Comparison of ENCODE assay signal across 1 cellular context in the genomic region with DNA sequence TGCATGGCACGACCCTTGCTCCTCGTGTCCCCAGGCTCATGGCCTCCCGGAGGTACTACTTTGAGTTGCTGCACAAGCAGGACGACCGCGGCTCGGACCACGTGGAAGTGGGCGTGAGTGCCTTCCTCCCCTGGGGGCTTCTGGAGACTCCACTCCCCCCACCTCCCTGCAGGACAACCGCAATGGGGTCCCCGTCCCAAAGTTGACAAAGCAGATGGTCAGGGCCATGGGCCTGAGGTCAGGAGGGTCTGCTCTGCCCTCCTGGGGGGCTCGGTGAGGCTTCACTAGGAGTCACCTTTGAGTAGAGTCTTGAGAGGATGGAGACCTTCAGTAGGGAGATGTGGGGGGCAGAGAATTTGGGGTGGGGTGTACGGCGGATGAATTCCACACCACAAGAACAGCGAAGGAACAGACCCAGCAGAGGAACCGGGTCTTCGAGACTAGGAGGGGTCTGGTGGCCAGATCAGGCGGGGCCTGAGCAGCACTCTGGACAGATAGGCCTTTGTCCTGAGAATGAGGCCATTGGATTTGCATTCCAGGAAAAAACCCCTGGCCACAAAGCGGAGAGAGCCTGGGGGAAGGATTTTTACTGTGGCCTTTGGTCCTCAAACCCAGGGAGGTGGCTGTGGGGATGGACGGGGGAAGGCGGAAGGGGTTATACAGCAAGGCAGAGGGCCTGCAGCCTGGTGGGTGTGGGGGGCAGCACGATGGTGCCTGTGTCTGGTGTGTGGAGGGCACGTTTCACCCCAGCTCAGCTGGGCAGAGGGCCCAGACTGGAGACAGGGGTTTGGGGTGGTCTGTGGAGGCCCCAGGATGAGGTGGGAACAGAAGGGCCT.
A peak's percentile ranks its signal among the peaks of the same experiment; 100 is the strongest.
TF ChIP-seq lines count a peak whose summit lies in the region.

No MANE protein-coding gene starts in this region.

TF ChIP-seq in HepG2, 621 proteins besides CTCF, POLR2A, EP300 and RAD21 (continued from another document and continues in another):
- TF ChIP-seq PATZ1 (CRISPR knock-in tag; IDR thresholded peaks at IDR 0.05) (peak; percentile 87), PTBP1 (IDR thresholded peaks at IDR 0.05; ENCODE audit: low read depth, low read length, poor library complexity, severe bottlenecking) (no peak), ISL2 (CRISPR knock-in tag; IDR thresholded peaks at IDR 0.05) (no peak), ZNF775 (CRISPR knock-in tag; IDR thresholded peaks at IDR 0.05; ENCODE audit: borderline replicate concordance) (no peak), ZSCAN30 (CRISPR knock-in tag; IDR thresholded peaks at IDR 0.05) (no peak), ZBTB38 (CRISPR knock-in tag; IDR thresholded peaks at IDR 0.05) (no peak; the same call in 1 of the 2 replicates), ZNF446 (CRISPR knock-in tag; IDR thresholded peaks at IDR 0.05) (no peak), NR1H2 (CRISPR knock-in tag; IDR thresholded peaks at IDR 0.05; ENCODE audit: borderline replicate concordance, low read depth) (no peak), KMT2A (CRISPR knock-in tag; IDR thresholded peaks at IDR 0.05) (no peak), RAD51 (IDR thresholded peaks at IDR 0.05; ENCODE audit: borderline replicate concordance) (no peak), ZNF44 (CRISPR knock-in tag; IDR thresholded peaks at IDR 0.05) (no peak), SMYD3 (CRISPR knock-in tag; IDR thresholded peaks at IDR 0.05) (no peak), ZNF230 (CRISPR knock-in tag; IDR thresholded peaks at IDR 0.05) (no peak), ZNF703 (CRISPR knock-in tag; IDR thresholded peaks at IDR 0.05; ENCODE audit: borderline replicate concordance) (no peak), ELF4 (CRISPR knock-in tag; IDR thresholded peaks at IDR 0.05; ENCODE audit: borderline replicate concordance) (no peak), KLF15 (CRISPR knock-in tag; IDR thresholded peaks at IDR 0.05; ENCODE audit: borderline replicate concordance) (no peak), ZNF512B (CRISPR knock-in tag; IDR thresholded peaks at IDR 0.05; ENCODE audit: borderline replicate concordance) (no peak), ZNF33A (CRISPR knock-in tag; IDR thresholded peaks at IDR 0.05; ENCODE audit: borderline replicate concordance) (no peak), ZMYM3 (CRISPR knock-in tag; IDR thresholded peaks at IDR 0.05) (no peak), SPEN (CRISPR knock-in tag; IDR thresholded peaks at IDR 0.05; ENCODE audit: low read depth) (peak; percentile 58; the same call in 1 of the 2 replicates), RBM39 (IDR thresholded peaks at IDR 0.05; ENCODE audit: low read depth, low read length, poor library complexity, severe bottlenecking) (peak; percentile 70), PAXIP1 (CRISPR knock-in tag; conservative IDR thresholded peaks at IDR 0.05) (peak; percentile 83), FOXA1 (IDR thresholded peaks at IDR 0.05) (no peak), FOXA1 (CRISPR knock-in tag; IDR thresholded peaks at IDR 0.05) (no peak), IKZF1 (IDR thresholded peaks at IDR 0.05) (no peak), TRIM24 (CRISPR knock-in tag; IDR thresholded peaks at IDR 0.05) (no peak), MIER2 (CRISPR knock-in tag; IDR thresholded peaks at IDR 0.05) (no peak), KDM5B (CRISPR knock-in tag; IDR thresholded peaks at IDR 0.05; ENCODE audit: borderline replicate concordance) (no peak; the same call in 1 of the 2 replicates), SATB2 (CRISPR knock-in tag; IDR thresholded peaks at IDR 0.05) (no peak), ZNF343 (CRISPR knock-in tag; IDR thresholded peaks at IDR 0.05) (no peak), RXRB (CRISPR knock-in tag; IDR thresholded peaks at IDR 0.05; ENCODE audit: borderline replicate concordance) (peak; percentile 71; the same call in 1 of the 2 replicates), SRF (IDR thresholded peaks at IDR 0.05; ENCODE audit: low read depth, low read length) (no peak), ZBTB3 (CRISPR knock-in tag; IDR thresholded peaks at IDR 0.05; ENCODE audit: borderline replicate concordance, low read depth) (no peak), ZNF292 (CRISPR knock-in tag; IDR thresholded peaks at IDR 0.05; ENCODE audit: borderline replicate concordance, low read depth) (no peak), NFIC (IDR thresholded peaks at IDR 0.05; ENCODE audit: low read length) (no peak), ETV5 (CRISPR knock-in tag; IDR thresholded peaks at IDR 0.05; ENCODE audit: borderline replicate concordance) (peak; percentile 29; the same call in 1 of the 2 replicates), SRSF9 (IDR thresholded peaks at IDR 0.05; ENCODE audit: borderline replicate concordance, insufficient read depth, low read depth, low read length, poor library complexity, severe bottlenecking) (no peak), ZNF614 (CRISPR knock-in tag; IDR thresholded peaks at IDR 0.05; ENCODE audit: borderline replicate concordance) (peak; percentile 58; the same call in 1 of the 2 replicates), KLF16 (CRISPR knock-in tag; IDR thresholded peaks at IDR 0.05) (no peak; a peak in 1 of 4 replicates), BCL6 (CRISPR knock-in tag; IDR thresholded peaks at IDR 0.05) (peak; percentile 97)
- TF ChIP-seq, protein P1, sequence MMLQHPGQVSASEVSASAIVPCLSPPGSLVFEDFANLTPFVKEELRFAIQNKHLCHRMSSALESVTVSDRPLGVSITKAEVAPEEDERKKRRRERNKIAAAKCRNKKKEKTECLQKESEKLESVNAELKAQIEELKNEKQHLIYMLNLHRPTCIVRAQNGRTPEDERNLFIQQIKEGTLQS (CRISPR knock-in tag; IDR thresholded peaks at IDR 0.05): no peak
- TF ChIP-seq, protein P2, sequence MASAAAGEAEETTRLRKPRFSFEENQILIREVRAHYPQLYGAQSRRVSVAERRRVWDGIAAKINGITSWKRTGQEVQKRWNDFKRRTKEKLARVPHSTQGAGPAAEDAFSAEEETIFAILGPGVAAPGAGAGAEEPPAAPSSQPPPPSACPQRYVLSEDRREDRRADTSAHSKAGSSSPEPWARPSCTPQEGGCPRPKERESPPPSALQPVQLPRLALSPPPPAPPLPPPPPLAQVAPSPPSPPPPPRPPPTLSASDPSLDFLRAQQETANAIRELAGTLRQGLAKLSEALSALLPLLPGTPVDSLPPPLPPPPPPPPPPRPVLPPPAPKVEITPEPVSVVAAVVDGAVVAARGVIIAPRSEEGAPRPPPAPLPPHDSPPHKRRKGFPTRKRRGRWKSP (CRISPR knock-in tag; IDR thresholded peaks at IDR 0.05): no peak
- TF ChIP-seq, protein P3, sequence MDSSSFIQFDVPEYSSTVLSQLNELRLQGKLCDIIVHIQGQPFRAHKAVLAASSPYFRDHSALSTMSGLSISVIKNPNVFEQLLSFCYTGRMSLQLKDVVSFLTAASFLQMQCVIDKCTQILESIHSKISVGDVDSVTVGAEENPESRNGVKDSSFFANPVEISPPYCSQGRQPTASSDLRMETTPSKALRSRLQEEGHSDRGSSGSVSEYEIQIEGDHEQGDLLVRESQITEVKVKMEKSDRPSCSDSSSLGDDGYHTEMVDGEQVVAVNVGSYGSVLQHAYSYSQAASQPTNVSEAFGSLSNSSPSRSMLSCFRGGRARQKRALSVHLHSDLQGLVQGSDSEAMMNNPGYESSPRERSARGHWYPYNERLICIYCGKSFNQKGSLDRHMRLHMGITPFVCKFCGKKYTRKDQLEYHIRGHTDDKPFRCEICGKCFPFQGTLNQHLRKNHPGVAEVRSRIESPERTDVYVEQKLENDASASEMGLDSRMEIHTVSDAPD (CRISPR knock-in tag; IDR thresholded peaks at IDR 0.05): no peak
- TF ChIP-seq, protein P4, sequence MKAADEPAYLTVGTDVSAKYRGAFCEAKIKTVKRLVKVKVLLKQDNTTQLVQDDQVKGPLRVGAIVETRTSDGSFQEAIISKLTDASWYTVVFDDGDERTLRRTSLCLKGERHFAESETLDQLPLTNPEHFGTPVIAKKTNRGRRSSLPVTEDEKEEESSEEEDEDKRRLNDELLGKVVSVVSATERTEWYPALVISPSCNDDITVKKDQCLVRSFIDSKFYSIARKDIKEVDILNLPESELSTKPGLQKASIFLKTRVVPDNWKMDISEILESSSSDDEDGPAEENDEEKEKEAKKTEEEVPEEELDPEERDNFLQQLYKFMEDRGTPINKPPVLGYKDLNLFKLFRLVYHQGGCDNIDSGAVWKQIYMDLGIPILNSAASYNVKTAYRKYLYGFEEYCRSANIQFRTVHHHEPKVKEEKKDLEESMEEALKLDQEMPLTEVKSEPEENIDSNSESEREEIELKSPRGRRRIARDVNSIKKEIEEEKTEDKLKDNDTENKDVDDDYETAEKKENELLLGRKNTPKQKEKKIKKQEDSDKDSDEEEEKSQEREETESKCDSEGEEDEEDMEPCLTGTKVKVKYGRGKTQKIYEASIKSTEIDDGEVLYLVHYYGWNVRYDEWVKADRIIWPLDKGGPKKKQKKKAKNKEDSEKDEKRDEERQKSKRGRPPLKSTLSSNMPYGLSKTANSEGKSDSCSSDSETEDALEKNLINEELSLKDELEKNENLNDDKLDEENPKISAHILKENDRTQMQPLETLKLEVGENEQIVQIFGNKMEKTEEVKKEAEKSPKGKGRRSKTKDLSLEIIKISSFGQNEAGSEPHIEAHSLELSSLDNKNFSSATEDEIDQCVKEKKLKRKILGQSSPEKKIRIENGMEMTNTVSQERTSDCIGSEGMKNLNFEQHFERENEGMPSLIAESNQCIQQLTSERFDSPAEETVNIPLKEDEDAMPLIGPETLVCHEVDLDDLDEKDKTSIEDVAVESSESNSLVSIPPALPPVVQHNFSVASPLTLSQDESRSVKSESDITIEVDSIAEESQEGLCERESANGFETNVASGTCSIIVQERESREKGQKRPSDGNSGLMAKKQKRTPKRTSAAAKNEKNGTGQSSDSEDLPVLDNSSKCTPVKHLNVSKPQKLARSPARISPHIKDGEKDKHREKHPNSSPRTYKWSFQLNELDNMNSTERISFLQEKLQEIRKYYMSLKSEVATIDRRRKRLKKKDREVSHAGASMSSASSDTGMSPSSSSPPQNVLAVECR (CRISPR knock-in tag; IDR thresholded peaks at IDR 0.05; ENCODE audit: borderline replicate concordance): peak; percentile 42; the same call in 1 of the 2 replicates
- TF ChIP-seq, protein P5, sequence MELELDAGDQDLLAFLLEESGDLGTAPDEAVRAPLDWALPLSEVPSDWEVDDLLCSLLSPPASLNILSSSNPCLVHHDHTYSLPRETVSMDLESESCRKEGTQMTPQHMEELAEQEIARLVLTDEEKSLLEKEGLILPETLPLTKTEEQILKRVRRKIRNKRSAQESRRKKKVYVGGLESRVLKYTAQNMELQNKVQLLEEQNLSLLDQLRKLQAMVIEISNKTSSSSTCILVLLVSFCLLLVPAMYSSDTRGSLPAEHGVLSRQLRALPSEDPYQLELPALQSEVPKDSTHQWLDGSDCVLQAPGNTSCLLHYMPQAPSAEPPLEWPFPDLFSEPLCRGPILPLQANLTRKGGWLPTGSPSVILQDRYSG (CRISPR knock-in tag; IDR thresholded peaks at IDR 0.05): no peak
- TF ChIP-seq, protein P6, sequence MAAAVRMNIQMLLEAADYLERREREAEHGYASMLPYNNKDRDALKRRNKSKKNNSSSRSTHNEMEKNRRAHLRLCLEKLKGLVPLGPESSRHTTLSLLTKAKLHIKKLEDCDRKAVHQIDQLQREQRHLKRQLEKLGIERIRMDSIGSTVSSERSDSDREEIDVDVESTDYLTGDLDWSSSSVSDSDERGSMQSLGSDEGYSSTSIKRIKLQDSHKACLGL (CRISPR knock-in tag; IDR thresholded peaks at IDR 0.05): no peak
